In genomic region chr17:968812-969766, GRCh38 we compare ENCODE assay signal across 1 cellular context.
TF ChIP-seq lines count a peak whose summit lies in the region.

No MANE protein-coding gene starts in this region.

TF ChIP-seq in SK-N-SH treated with all-trans-retinoic acid at 6 μM for 48 hours, 23 proteins besides CTCF, POLR2A, EP300 and RAD21 (continued from another document):
- TF ChIP-seq CSRNP3 (CRISPR knock-in tag; IDR thresholded peaks at IDR 0.05) (no peak), BACH2 (CRISPR knock-in tag; IDR thresholded peaks at IDR 0.05; ENCODE audit: borderline replicate concordance) (no peak), ZNF70 (CRISPR knock-in tag; IDR thresholded peaks at IDR 0.05) (no peak), ZC3H10 (CRISPR knock-in tag; IDR thresholded peaks at IDR 0.05) (no peak), TOX (CRISPR knock-in tag; IDR thresholded peaks at IDR 0.05; ENCODE audit: borderline replicate concordance) (no peak), TCF4 (CRISPR knock-in tag; IDR thresholded peaks at IDR 0.05; ENCODE audit: borderline replicate concordance) (no peak), CREB5 (CRISPR knock-in tag; IDR thresholded peaks at IDR 0.05; ENCODE audit: low read depth) (no peak), TSHZ2 (CRISPR knock-in tag; IDR thresholded peaks at IDR 0.05) (no peak), ZNF8 (CRISPR knock-in tag; IDR thresholded peaks at IDR 0.05) (no peak), ZNF565 (CRISPR knock-in tag; conservative IDR thresholded peaks at IDR 0.05; ENCODE audit: low read depth) (no peak), SNAI2 (CRISPR knock-in tag; IDR thresholded peaks at IDR 0.05) (no peak), RARB (CRISPR knock-in tag; IDR thresholded peaks at IDR 0.05) (no peak)
